ENCODE assay signal across 15 cellular contexts in genomic region chr12:31303466-31303865, GRCh38. TPM values are rescaled to one million over a fixed set of nuclear protein-coding genes. Genes with fewer than 3 reads are reported as not detected.
DNase-seq lines count a peak whose midpoint lies in the region; ATAC-seq and TF ChIP-seq lines count a peak whose summit lies in the region.
"Had no signal": no experiment of that assay in that cellular context is flagged by ENCODE, and none has a peak within 500 bp of the region (broad histone marks: within the 10 kb centered on the region; RNA-seq: fewer than 3 reads in every experiment).

No MANE protein-coding gene starts in this region.

- no CpG with 5 or more reads among the region's 5 CpGs for WGBS in H9 (ENCODE audit: extremely low coverage, insufficient read length, low lambda C conversion rate)

- H2BK15ac ChIP-seq in H9 (ENCODE audit: low read depth, low read length), result no peak overlapping the region

- intact Hi-C loops in activated naive CD4-positive, alpha-beta T cell treated with anti-CD3 and anti-CD28 coated beads for 36 hours (cut with micrococcal nuclease), result no loop called here

- H3K27ac ChIP-seq in H9 (ENCODE audit: insufficient read length, low read depth, low read length), result no peak overlapping the region
- H3K27ac ChIP-seq: A549 had no signal

- H3K4ac ChIP-seq in H9 (ENCODE audit: low read depth, low read length), result no peak overlapping the region

- no peaks in the 10 kb centered on the region for H3K9me3 Mint-ChIP-seq in activated naive CD4-positive, alpha-beta T cell treated with anti-CD3 and anti-CD28 coated beads for 36 hours
- H3K9me3 Mint-ChIP-seq in H9 (no peaks in the 10 kb centered on the region), glutamatergic neuron (ENCODE audit: unreplicated experiment) (peaks cover 5% of the 10 kb centered on the region)
- no peaks in the 10 kb centered on the region for H3K9me3 Mint-ChIP-seq in stimulated activated memory B cell treated with anti-CD40 and anti-IgM and Interleukin-4, amounts not matched to agents 10 μg/mL and 1 μg/mL and 100 μg/mL, for 72 hours

- H2BK20ac ChIP-seq in H9 (ENCODE audit: low read depth, low read length, poor library complexity, severe bottlenecking), result no peak overlapping the region

- H3K4me3 Mint-ChIP-seq in activated naive CD4-positive, alpha-beta T cell treated with anti-CD3 and anti-CD28 coated beads for 36 hours, result no peak overlapping the region
- H3K4me3 Mint-ChIP-seq in H9 (no peak overlapping the region), glutamatergic neuron (ENCODE audit: unreplicated experiment) (no peak overlapping the region)
- H3K4me3 Mint-ChIP-seq in stimulated activated memory B cell treated with anti-CD40 and anti-IgM and Interleukin-4, amounts not matched to agents 10 μg/mL and 1 μg/mL and 100 μg/mL, for 72 hours, result no peak overlapping the region

- H2AK5ac ChIP-seq in H9 (ENCODE audit: insufficient read length, low read length), result no peak overlapping the region

- H4K8ac ChIP-seq in H9 (replicated peaks; ENCODE audit: insufficient read length, low read depth, low read length), result no peak overlapping the region

- no peak overlapping the region for H3K23ac ChIP-seq in H9 (ENCODE audit: insufficient read length, low read depth, low read length)

- no peak overlapping the region for H2BK12ac ChIP-seq in H9 (ENCODE audit: insufficient read length, low read depth, low read length)

- no peak overlapping the region for H3K18ac ChIP-seq in H9 (ENCODE audit: insufficient read length, low read depth, low read length)

- TF ChIP-seq CTCF in H9 (conservative IDR thresholded peaks at IDR 0.05) (no peak), glutamatergic neuron (IDR thresholded peaks at IDR 0.05; ENCODE audit: partially characterized antibody, unreplicated experiment) (no peak)

- peak overlapping the region; percentile 46 for H3K27ac Mint-ChIP-seq in activated naive CD4-positive, alpha-beta T cell treated with anti-CD3 and anti-CD28 coated beads for 36 hours
- peak overlapping the region in 2 of 3 experiments; percentile 26 to 78; a peak in 2 of 7 replicates for H3K27ac Mint-ChIP-seq in H9
- H3K27ac Mint-ChIP-seq in glutamatergic neuron (ENCODE audit: unreplicated experiment), result peak overlapping the region; percentile 60
- H3K27ac Mint-ChIP-seq in stimulated activated memory B cell treated with anti-CD40 and anti-IgM and Interleukin-4, amounts not matched to agents 10 μg/mL and 1 μg/mL and 100 μg/mL, for 72 hours, result peak overlapping the region; percentile 51

- no peak overlapping the region for H3K9ac ChIP-seq in H9 (ENCODE audit: extremely low read depth, insufficient read length, low read length)

- H3K27me3 Mint-ChIP-seq in activated naive CD4-positive, alpha-beta T cell treated with anti-CD3 and anti-CD28 coated beads for 36 hours (ENCODE audit: low read depth), result no peaks in the 10 kb centered on the region
- H3K27me3 Mint-ChIP-seq in H9 (ENCODE audit: low read depth) (no peaks in the 10 kb centered on the region), glutamatergic neuron (ENCODE audit: unreplicated experiment) (peaks cover 2% of the 10 kb centered on the region)
- no peaks in the 10 kb centered on the region for H3K27me3 Mint-ChIP-seq in stimulated activated memory B cell treated with anti-CD40 and anti-IgM and Interleukin-4, amounts not matched to agents 10 μg/mL and 1 μg/mL and 100 μg/mL, for 72 hours

- no peak overlapping the region for H3K14ac ChIP-seq in H9 (ENCODE audit: insufficient read depth, low read length)

- no peak overlapping the region for H4K5ac ChIP-seq in H9 (ENCODE audit: insufficient read length, low read depth, low read length)

- H3K79me2 ChIP-seq in H9 (ENCODE audit: insufficient read depth, low read length), result peaks cover 87% of the 10 kb centered on the region

- no peaks in the 10 kb centered on the region for H3K4me1 ChIP-seq in H9 (ENCODE audit: insufficient read depth, low read length)

- no peak for DNase-seq in activated naive CD4-positive, alpha-beta T cell treated with anti-CD3 and anti-CD28 coated beads for 36 hours
- DNase-seq in activated naive CD4-positive, alpha-beta T cell (lab: John Stamatoyannopoulos, UW), result no peak
- DNase-seq in H9 (no peak), glutamatergic neuron (no peak), COLO829 (ENCODE audit: low spot score) (no peak)
- DNase-seq: C1 segment of cervical spinal cord, DMS153, NCI-H187 treated with DMSO at 0.1 percent for 48 hours, NCI-H526 treated with DMSO at 0.1 percent for 48 hours, SHP77 had no signal

- ATAC-seq in stimulated activated memory B cell treated with anti-CD40 and anti-IgM and Interleukin-4, amounts not matched to agents 10 μg/mL and 1 μg/mL and 100 μg/mL, for 72 hours, result no peak
- no peak for ATAC-seq in GM18502 (IDR thresholded peaks at IDR 0.05; ENCODE audit: poor library complexity, unreplicated experiment)
- no peak for ATAC-seq in HG02642 (IDR thresholded peaks at IDR 0.05; ENCODE audit: poor library complexity, unreplicated experiment)
- ATAC-seq: A549, HCT116 had no signal

- no peak overlapping the region for H2AFZ ChIP-seq in H9 (ENCODE audit: low read length)

- no peak overlapping the region for H2BK5ac ChIP-seq in H9 (ENCODE audit: insufficient read length, low read length)

- H4K20me1 ChIP-seq in H9 (ENCODE audit: control insufficient read depth, insufficient read depth, insufficient read length), result no peaks in the 10 kb centered on the region

- H3K9me3 ChIP-seq in H9 (ENCODE audit: control insufficient read depth, low read depth, low read length), result no peaks in the 10 kb centered on the region
- H3K9me3 ChIP-seq: A549 had no signal

- H3K4me1 Mint-ChIP-seq in activated naive CD4-positive, alpha-beta T cell treated with anti-CD3 and anti-CD28 coated beads for 36 hours (ENCODE audit: low read depth), result peaks cover 74% of the 10 kb centered on the region
- H3K4me1 Mint-ChIP-seq in H9 (peaks cover 61 to 62% of the 10 kb centered on the region in 2 experiments), glutamatergic neuron (ENCODE audit: low read depth, unreplicated experiment) (peaks cover 18% of the 10 kb centered on the region)
- peaks cover 87% of the 10 kb centered on the region for H3K4me1 Mint-ChIP-seq in stimulated activated memory B cell treated with anti-CD40 and anti-IgM and Interleukin-4, amounts not matched to agents 10 μg/mL and 1 μg/mL and 100 μg/mL, for 72 hours

- no peak overlapping the region for H2BK120ac ChIP-seq in H9 (ENCODE audit: low read depth, low read length, poor library complexity, severe bottlenecking)

- no peaks in the 10 kb centered on the region for H3K27me3 ChIP-seq in H9 (ENCODE audit: insufficient read depth, low read length)

- H3T11ph ChIP-seq in H9 (ENCODE audit: low read length), result no peak overlapping the region

- H4K91ac ChIP-seq in H9 (ENCODE audit: insufficient read length, low read depth, low read length), result no peak overlapping the region

- H3K79me1 ChIP-seq in H9 (ENCODE audit: insufficient read depth, low read depth, low read length, poor library complexity, severe bottlenecking), result no peaks in the 10 kb centered on the region

- no peaks in the 10 kb centered on the region for H3K23me2 ChIP-seq in H9 (ENCODE audit: insufficient read length, low read depth, low read length, poor library complexity, severe bottlenecking)

- CTCF ChIA-PET in activated naive CD4-positive, alpha-beta T cell treated with anti-CD3 and anti-CD28 coated beads for 36 hours (lab: Charles Lee), result no interaction called here

- no peak overlapping the region for H3K56ac ChIP-seq in H9 (ENCODE audit: insufficient read length, low read depth, low read length)

- H3K4me2 ChIP-seq in H9 (ENCODE audit: insufficient read depth, insufficient read length, low read length), result no peak overlapping the region
- H3K4me2 ChIP-seq: A549 had no signal

- peaks cover 52% of the 10 kb centered on the region for H3K36me3 Mint-ChIP-seq in activated naive CD4-positive, alpha-beta T cell treated with anti-CD3 and anti-CD28 coated beads for 36 hours (ENCODE audit: low read depth)
- H3K36me3 Mint-ChIP-seq in H9 (ENCODE audit: insufficient read depth in 1 of 3, low read depth in 3 of 3), result peaks cover 51 to 74% (median 66%) of the 10 kb centered on the region in 3 experiments
- H3K36me3 Mint-ChIP-seq in glutamatergic neuron (ENCODE audit: unreplicated experiment), result peaks cover 7% of the 10 kb centered on the region
- peaks cover 53% of the 10 kb centered on the region for H3K36me3 Mint-ChIP-seq in stimulated activated memory B cell treated with anti-CD40 and anti-IgM and Interleukin-4, amounts not matched to agents 10 μg/mL and 1 μg/mL and 100 μg/mL, for 72 hours

RNA-seq across cellular contexts. Expression of gene SINHCAF, which starts 22.5 kb away (rescaled TPM):
- total RNA-seq in activated naive CD4-positive, alpha-beta T cell treated with anti-CD3 and anti-CD28 coated beads for 36 hours, result 100 to 1,000 TPM; 158 to 169 TPM
- total RNA-seq in H9 (2021), result 497 and 501 TPM in 2 replicates
- 149 TPM for total RNA-seq in glutamatergic neuron (ENCODE audit: unreplicated experiment)
